ENCODE assay signal across 1 cellular context in the genomic region with DNA sequence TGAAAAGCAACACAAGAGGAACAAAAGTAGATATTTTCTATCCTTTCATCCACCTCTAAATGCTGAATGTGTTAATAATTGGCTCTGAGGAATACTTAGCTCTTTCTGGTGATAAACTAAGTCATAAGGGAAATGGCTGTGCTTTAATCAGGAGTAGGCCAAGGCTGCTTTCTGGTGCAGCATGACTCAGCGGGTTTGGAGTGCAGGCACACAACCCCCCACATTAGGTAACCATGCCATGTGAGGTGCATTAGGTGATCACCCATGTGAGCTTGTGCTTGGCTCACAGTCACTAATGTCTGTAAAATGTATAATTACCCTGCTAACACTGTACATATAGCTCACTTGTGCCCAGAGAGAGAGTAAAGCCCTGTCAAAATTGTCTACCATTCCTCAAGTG.
TF ChIP-seq lines count a peak whose summit lies in the region.

No MANE protein-coding gene starts in this region.

TF ChIP-seq in GM12878, 131 proteins besides CTCF, POLR2A, EP300 and RAD21:
- TF ChIP-seq, protein P1, sequence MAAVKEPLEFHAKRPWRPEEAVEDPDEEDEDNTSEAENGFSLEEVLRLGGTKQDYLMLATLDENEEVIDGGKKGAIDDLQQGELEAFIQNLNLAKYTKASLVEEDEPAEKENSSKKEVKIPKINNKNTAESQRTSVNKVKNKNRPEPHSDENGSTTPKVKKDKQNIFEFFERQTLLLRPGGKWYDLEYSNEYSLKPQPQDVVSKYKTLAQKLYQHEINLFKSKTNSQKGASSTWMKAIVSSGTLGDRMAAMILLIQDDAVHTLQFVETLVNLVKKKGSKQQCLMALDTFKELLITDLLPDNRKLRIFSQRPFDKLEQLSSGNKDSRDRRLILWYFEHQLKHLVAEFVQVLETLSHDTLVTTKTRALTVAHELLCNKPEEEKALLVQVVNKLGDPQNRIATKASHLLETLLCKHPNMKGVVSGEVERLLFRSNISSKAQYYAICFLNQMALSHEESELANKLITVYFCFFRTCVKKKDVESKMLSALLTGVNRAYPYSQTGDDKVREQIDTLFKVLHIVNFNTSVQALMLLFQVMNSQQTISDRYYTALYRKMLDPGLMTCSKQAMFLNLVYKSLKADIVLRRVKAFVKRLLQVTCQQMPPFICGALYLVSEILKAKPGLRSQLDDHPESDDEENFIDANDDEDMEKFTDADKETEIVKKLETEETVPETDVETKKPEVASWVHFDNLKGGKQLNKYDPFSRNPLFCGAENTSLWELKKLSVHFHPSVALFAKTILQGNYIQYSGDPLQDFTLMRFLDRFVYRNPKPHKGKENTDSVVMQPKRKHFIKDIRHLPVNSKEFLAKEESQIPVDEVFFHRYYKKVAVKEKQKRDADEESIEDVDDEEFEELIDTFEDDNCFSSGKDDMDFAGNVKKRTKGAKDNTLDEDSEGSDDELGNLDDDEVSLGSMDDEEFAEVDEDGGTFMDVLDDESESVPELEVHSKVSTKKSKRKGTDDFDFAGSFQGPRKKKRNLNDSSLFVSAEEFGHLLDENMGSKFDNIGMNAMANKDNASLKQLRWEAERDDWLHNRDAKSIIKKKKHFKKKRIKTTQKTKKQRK (IDR thresholded peaks at IDR 0.05; ENCODE audit: low read depth, low read length): 0 out of 2 replicates have a peak, but pooled peaks have one; percentile 33
- TF ChIP-seq SIX5 (IDR thresholded peaks at IDR 0.05; ENCODE audit: low read depth, low read length, severe bottlenecking) (no peak), ZBED1 (IDR thresholded peaks at IDR 0.05; ENCODE audit: borderline replicate concordance) (no peak)
TF ChIP-seq in GM12878: peak in this region for 1.
